8 cellular contexts compared by ENCODE assay signal in genomic region chr10:17023386-17024298, GRCh38.
A peak's percentile ranks its signal among the peaks of the same experiment; 100 is the strongest.
DNase-seq lines count a peak whose midpoint lies in the region; ATAC-seq, FAIRE-seq and TF ChIP-seq lines count a peak whose summit lies in the region.

No MANE protein-coding gene starts in this region.

- DNase-seq in ACHN (peak; percentile 93), T-helper 2 cell (peak in 4 of 5 experiments; percentile 54 to 97 (median 73)), astrocyte of the cerebellum (ENCODE audit: low read depth) (peak; percentile 99), posterior vena cava (ENCODE audit: low spot score) (no peak)
- DNase-seq in stimulated activated CD4-positive, alpha-beta T cell treated with anti-CD3 and anti-CD28 coated beads, TNF-alpha, amount 100 ng/mL, for 4 hours (ENCODE audit: low read depth in 3 of 3), result peak in 2 of 3 experiments; percentile 49 to 67

- ATAC-seq in GM19372 (IDR thresholded peaks at IDR 0.05; ENCODE audit: low read depth, unreplicated experiment) (peak; percentile 92), HG03469 (IDR thresholded peaks at IDR 0.05; ENCODE audit: unreplicated experiment) (peak; percentile 94)

- no peak overlapping the region for H3K4me3 ChIP-seq in astrocyte of the cerebellum (ENCODE audit: low read depth, low read length)

- in situ Hi-C loops in ACHN (cut with HindIII; ENCODE audit: low pct_ligation_motif_present, low pct_unique_long_range_greater_than_20kb, low sequenced_read_pairs) (no loop called here), astrocyte of the cerebellum (cut with HindIII; ENCODE audit: low sequenced_read_pairs) (loop anchor here (25.0 kb wide), 2 partner anchors 114 to 189 kb away; partner anchors contain the start of genes CUBN and TRDMT1)

- no peak for TF ChIP-seq CTCF in astrocyte of the cerebellum (IDR thresholded peaks at IDR 0.05; ENCODE audit: low read depth, low read length, missing control alignments)

- FAIRE-seq in islet of Langerhans (lab: Jason Lieb, UNC), result peak; percentile 24

- intact Hi-C loops in posterior vena cava (cut with DNase I), result no loop called here
